In the genomic region with DNA sequence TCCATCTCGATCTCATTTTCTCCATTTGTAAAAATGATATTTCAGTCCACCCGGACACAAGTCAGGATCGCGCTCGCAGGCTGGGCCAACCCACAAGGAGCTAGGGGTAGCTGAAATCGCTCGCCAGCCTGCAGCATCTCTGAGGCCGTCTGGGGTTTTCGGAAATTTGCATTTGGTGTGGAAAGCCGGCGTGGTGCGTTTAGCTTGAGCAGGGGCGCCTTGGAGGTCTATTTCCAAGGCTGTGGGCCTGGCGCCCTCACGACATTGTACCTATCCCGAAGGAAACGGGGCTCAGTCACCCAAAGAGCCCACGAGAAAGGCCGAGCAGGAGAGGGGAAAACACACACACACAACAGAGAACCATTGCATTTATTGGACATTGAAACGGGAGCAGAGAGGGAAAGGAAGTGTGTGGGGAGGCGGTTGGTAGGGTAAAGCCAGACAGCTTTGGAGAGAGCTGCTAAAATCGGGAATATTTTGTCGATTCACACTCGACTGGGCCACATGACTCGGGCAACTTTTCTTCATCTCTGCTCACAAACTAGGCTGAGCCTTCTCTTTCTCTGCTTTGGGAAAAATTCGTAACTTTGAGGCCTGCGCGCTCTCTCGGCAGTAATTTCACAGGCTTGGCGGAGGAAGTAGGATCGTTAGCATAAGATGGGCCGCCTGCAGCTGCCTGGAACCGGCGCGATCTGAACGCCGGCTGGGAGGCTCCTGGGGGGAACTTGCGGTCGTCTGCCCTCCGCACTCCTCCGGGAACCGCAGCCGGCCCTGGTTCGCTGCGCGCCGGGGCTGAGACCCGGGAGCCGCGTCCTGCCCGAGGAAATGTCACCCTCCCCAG, we compare ENCODE assay signal across 1 cellular context.
TF ChIP-seq lines count a peak whose summit lies in the region.

No MANE protein-coding gene starts in this region.

TF ChIP-seq in SK-N-SH, 30 proteins besides CTCF, POLR2A, EP300 and RAD21 (continued from another document):
- TF ChIP-seq, protein P1, sequence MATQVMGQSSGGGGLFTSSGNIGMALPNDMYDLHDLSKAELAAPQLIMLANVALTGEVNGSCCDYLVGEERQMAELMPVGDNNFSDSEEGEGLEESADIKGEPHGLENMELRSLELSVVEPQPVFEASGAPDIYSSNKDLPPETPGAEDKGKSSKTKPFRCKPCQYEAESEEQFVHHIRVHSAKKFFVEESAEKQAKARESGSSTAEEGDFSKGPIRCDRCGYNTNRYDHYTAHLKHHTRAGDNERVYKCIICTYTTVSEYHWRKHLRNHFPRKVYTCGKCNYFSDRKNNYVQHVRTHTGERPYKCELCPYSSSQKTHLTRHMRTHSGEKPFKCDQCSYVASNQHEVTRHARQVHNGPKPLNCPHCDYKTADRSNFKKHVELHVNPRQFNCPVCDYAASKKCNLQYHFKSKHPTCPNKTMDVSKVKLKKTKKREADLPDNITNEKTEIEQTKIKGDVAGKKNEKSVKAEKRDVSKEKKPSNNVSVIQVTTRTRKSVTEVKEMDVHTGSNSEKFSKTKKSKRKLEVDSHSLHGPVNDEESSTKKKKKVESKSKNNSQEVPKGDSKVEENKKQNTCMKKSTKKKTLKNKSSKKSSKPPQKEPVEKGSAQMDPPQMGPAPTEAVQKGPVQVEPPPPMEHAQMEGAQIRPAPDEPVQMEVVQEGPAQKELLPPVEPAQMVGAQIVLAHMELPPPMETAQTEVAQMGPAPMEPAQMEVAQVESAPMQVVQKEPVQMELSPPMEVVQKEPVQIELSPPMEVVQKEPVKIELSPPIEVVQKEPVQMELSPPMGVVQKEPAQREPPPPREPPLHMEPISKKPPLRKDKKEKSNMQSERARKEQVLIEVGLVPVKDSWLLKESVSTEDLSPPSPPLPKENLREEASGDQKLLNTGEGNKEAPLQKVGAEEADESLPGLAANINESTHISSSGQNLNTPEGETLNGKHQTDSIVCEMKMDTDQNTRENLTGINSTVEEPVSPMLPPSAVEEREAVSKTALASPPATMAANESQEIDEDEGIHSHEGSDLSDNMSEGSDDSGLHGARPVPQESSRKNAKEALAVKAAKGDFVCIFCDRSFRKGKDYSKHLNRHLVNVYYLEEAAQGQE (IDR thresholded peaks at IDR 0.05; ENCODE audit: low read depth, low read length), result no peak
- no peak for TF ChIP-seq MXI1 (IDR thresholded peaks at IDR 0.05; ENCODE audit: low read depth, low read length)
- no peak for TF ChIP-seq EZH2phosphoT487 (IDR thresholded peaks at IDR 0.05; ENCODE audit: borderline replicate concordance, low read depth)
- TF ChIP-seq, protein P2, sequence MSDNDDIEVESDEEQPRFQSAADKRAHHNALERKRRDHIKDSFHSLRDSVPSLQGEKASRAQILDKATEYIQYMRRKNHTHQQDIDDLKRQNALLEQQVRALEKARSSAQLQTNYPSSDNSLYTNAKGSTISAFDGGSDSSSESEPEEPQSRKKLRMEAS (IDR thresholded peaks at IDR 0.05; ENCODE audit: low read depth), result no peak
- TF ChIP-seq RFX5 (IDR thresholded peaks at IDR 0.05; ENCODE audit: low read length), result no peak
- TF ChIP-seq, protein P3, sequence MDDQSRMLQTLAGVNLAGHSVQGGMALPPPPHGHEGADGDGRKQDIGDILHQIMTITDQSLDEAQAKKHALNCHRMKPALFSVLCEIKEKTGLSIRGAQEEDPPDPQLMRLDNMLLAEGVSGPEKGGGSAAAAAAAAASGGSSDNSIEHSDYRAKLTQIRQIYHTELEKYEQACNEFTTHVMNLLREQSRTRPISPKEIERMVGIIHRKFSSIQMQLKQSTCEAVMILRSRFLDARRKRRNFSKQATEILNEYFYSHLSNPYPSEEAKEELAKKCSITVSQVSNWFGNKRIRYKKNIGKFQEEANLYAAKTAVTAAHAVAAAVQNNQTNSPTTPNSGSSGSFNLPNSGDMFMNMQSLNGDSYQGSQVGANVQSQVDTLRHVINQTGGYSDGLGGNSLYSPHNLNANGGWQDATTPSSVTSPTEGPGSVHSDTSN (IDR thresholded peaks at IDR 0.05), result no peak
- no peak for TF ChIP-seq FOXM1 (IDR thresholded peaks at IDR 0.05; ENCODE audit: low read depth)
- no peak for TF ChIP-seq RCOR1 (IDR thresholded peaks at IDR 0.05; ENCODE audit: low read length)
- no peak for TF ChIP-seq GATA2 (CRISPR knock-in tag; IDR thresholded peaks at IDR 0.05)
- no peak for TF ChIP-seq TCF12 (IDR thresholded peaks at IDR 0.05)
- TF ChIP-seq NFIC (IDR thresholded peaks at IDR 0.05; ENCODE audit: borderline replicate concordance), result no peak
- TF ChIP-seq RXRA (IDR thresholded peaks at IDR 0.05; ENCODE audit: borderline replicate concordance, low read depth), result no peak
- TF ChIP-seq, protein P4, sequence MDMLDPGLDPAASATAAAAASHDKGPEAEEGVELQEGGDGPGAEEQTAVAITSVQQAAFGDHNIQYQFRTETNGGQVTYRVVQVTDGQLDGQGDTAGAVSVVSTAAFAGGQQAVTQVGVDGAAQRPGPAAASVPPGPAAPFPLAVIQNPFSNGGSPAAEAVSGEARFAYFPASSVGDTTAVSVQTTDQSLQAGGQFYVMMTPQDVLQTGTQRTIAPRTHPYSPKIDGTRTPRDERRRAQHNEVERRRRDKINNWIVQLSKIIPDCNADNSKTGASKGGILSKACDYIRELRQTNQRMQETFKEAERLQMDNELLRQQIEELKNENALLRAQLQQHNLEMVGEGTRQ (IDR thresholded peaks at IDR 0.05; ENCODE audit: borderline replicate concordance, low read depth, low read length), result no peak
- TF ChIP-seq, protein P5, sequence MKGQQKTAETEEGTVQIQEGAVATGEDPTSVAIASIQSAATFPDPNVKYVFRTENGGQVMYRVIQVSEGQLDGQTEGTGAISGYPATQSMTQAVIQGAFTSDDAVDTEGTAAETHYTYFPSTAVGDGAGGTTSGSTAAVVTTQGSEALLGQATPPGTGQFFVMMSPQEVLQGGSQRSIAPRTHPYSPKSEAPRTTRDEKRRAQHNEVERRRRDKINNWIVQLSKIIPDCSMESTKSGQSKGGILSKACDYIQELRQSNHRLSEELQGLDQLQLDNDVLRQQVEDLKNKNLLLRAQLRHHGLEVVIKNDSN (IDR thresholded peaks at IDR 0.05; ENCODE audit: borderline replicate concordance, low read depth), result no peak
